In genomic region chr15:84749111-84749991, GRCh38 we compare ENCODE assay signal across 7 cellular contexts. TPM values are rescaled to one million over a fixed set of nuclear protein-coding genes. Genes with fewer than 3 reads are reported as not detected.
DNase-seq lines count a peak whose midpoint lies in the region; ATAC-seq and TF ChIP-seq lines count a peak whose summit lies in the region.

No MANE protein-coding gene starts in this region.

- peak overlapping the region; percentile 85 for H3K9ac ChIP-seq in HUES64 (ENCODE audit: low read depth, low read length)

- TF ChIP-seq CTCF in breast epithelium (IDR thresholded peaks at IDR 0.05) = no peak
- no peak for TF ChIP-seq CTCF in kidney epithelial cell (IDR thresholded peaks at IDR 0.05; ENCODE audit: insufficient read depth, low read length, poor library complexity, severe bottlenecking)

- 26% methylated on average over 15 of the region's 15 CpGs for WGBS in HUES64

- H3K36me3 ChIP-seq in HUES64 (ENCODE audit: insufficient read depth, low read length) (no peaks in the 10 kb centered on the region), breast epithelium (no peaks in the 10 kb centered on the region), kidney epithelial cell (ENCODE audit: control insufficient read depth, insufficient read depth, low read length) (no peaks in the 10 kb centered on the region)

- H3K27ac ChIP-seq in HUES64 (ENCODE audit: low read depth, low read length) (peak overlapping the region; percentile 51; the same call in 1 of the 2 replicates), breast epithelium (peak overlapping the region; percentile 99)

- ATAC-seq in GM19324 (IDR thresholded peaks at IDR 0.05; ENCODE audit: low FRiP score, unreplicated experiment) = peak; percentile 1

- H3K4me3 ChIP-seq in HUES64 (ENCODE audit: low read length) (peak overlapping the region; percentile 94), breast epithelium (peak overlapping the region; percentile 62 to 98 (median 84)), kidney epithelial cell (ENCODE audit: low read depth, low read length) (peak overlapping the region; percentile 96)

- intact Hi-C loops in breast epithelium (cut with DNase I; ENCODE audit: low total_unique reads) = no loop called here

- H3K27me3 ChIP-seq in HUES64 (ENCODE audit: insufficient read depth, low read length) (no peaks in the 10 kb centered on the region), breast epithelium (no peaks in the 10 kb centered on the region), kidney epithelial cell (ENCODE audit: control insufficient read depth, insufficient read depth, low read length) (no peaks in the 10 kb centered on the region)

- DNase-seq in T-helper 2 cell = peak in 3 of 5 experiments; percentile 26 to 87 (median 26)
- peak in 1 of 2 donors; percentile 30 for DNase-seq in breast epithelium (ENCODE audit: low spot score in 2 of 2)
- DNase-seq in kidney epithelial cell (ENCODE audit: low read depth) = no peak
- DNase-seq in stimulated activated CD8-positive, alpha-beta memory T cell treated with anti-CD3 and anti-CD28 coated beads, Interleukin-4, amount 100 ng/mL, for 48 hours = peak; percentile 64
- no peak for DNase-seq in NCI-H446 treated with DMSO at 0.1 percent for 48 hours (lab: John Stamatoyannopoulos, UW)

- no peak for TF ChIP-seq POLR2A in breast epithelium (IDR thresholded peaks at IDR 0.05)

- H3K9me3 ChIP-seq in HUES64 (ENCODE audit: insufficient read depth, low read depth, low read length) (no peaks in the 10 kb centered on the region), breast epithelium (no peaks in the 10 kb centered on the region)

- H3K4me1 ChIP-seq in HUES64 (ENCODE audit: insufficient read depth, low read length) = peaks cover 11% of the 10 kb centered on the region
- H3K4me1 ChIP-seq in breast epithelium = peaks cover 3 to 6% of the 10 kb centered on the region in 2 donors

RNA-seq across cellular contexts. Expression of gene ZNF592, which starts 1.0 kb away (rescaled TPM):
- polyA plus RNA-seq in HUES64 (2013, experiment 1 of 2) = 18.7 TPM
- 17.9 TPM for polyA plus RNA-seq in HUES64 (2013, experiment 2 of 2)
- total RNA-seq in breast epithelium = 10 to 100 TPM; 14.1 to 18.4 (median 18.2) TPM
- total RNA-seq in kidney epithelial cell = 18.8 and 20.5 TPM in 2 replicates

RNA-seq across cellular contexts. Expression of gene SEC11A, which starts 33.4 kb away (rescaled TPM):
- polyA plus RNA-seq in HUES64 (2013, experiment 1 of 2) = 186 TPM
- 199 TPM for polyA plus RNA-seq in HUES64 (2013, experiment 2 of 2)
- total RNA-seq in breast epithelium = 100 to 1,000 TPM; 121 to 188 (median 122) TPM
- 183 and 213 TPM in 2 replicates for total RNA-seq in kidney epithelial cell

Comparison
In these comparisons a context has a peak if more than half of its experiments do, and no peak if none do; other contexts are left out.
1. DNase-seq: peak in T-helper 2 cell (3 of 5) and stimulated activated CD8-positive, alpha-beta memory T cell treated with anti-CD3 and anti-CD28 coated beads, Interleukin-4, amount 100 ng/mL, for 48 hours (single experiment); none in kidney epithelial cell (single experiment) and NCI-H446 treated with DMSO at 0.1 percent for 48 hours (single experiment).
2. Peak in every context shown above with its lines, with median percentiles within 50 percentile points of each other: H3K4me3 ChIP-seq.